29 cellular contexts compared by ENCODE assay signal in genomic region chr13:25213716-25214115, GRCh38. TPM values are rescaled to one million over a fixed set of nuclear protein-coding genes. Genes with fewer than 3 reads are reported as not detected.
DNase-seq lines count a peak whose midpoint lies in the region; ATAC-seq and TF ChIP-seq lines count a peak whose summit lies in the region.
"Had no signal": no experiment of that assay in that cellular context is flagged by ENCODE, and none has a peak within 500 bp of the region (broad histone marks: within the 10 kb centered on the region; RNA-seq: fewer than 3 reads in every experiment).

No MANE protein-coding gene starts in this region.

- intact Hi-C loops in lower leg skin (cut with DNase I; ENCODE audit: low total_unique reads) (no loop called here), left colon (cut with DNase I, micrococcal nuclease) (no loop called here)

- H3K4me3 ChIP-seq in lower leg skin (ENCODE audit: low read depth, poor library complexity, severe bottlenecking) = no peak overlapping the region
- H3K4me3 ChIP-seq: esophagus muscularis mucosa, MG63 had no signal

- no peaks in the 10 kb centered on the region for H3K4me1 Mint-ChIP-seq in effector memory CD8-positive, alpha-beta T cell (ENCODE audit: low read depth in 2 of 2)
- H3K4me1 Mint-ChIP-seq: activated naive CD4-positive, alpha-beta T cell treated with anti-CD3 and anti-CD28 coated beads, Interleukin-2, amount 10 ng/mL, durations not matched to agents 7 days and 5 days; stimulated activated naive CD8-positive, alpha-beta T cell treated with anti-CD3 and anti-CD28 coated beads, Interleukin-15, amount 100 ng/mL, for 72 hours had no signal

- 56 to 62% methylated on average over 2 of the region's 2 CpGs for WGBS in lower leg skin, 2 donors

- peaks cover 7 to 10% of the 10 kb centered on the region in 2 donors for H3K27me3 Mint-ChIP-seq in effector memory CD8-positive, alpha-beta T cell
- H3K27me3 Mint-ChIP-seq: stimulated activated naive CD8-positive, alpha-beta T cell treated with anti-CD3 and anti-CD28 coated beads, Interleukin-15, amount 100 ng/mL, for 72 hours had no signal

- in situ Hi-C loops in Caki2 (cut with HindIII; ENCODE audit: low pct_unique_long_range_greater_than_20kb, low sequenced_read_pairs) = no loop called here

- peak; percentile 30 for DNase-seq in Caki2 (ENCODE audit: low read depth)
- DNase-seq in HPDE6-E6E7 (ENCODE audit: extremely low spot score) = peak; percentile 17
- DNase-seq in lower leg skin (ENCODE audit: low spot score in 2 of 2) = peak; percentile 37 to 69
- DNase-seq in left colon = no peak
- no peak for DNase-seq in DMS53 treated with DMSO at 0.1 percent for 48 hours (lab: John Stamatoyannopoulos, UW; ENCODE audit: unreplicated experiment)
- DNase-seq in effector memory CD8-positive, alpha-beta T cell = no peak
- DNase-seq: activated CD4-positive, CD25-positive, alpha-beta regulatory T cell; activated naive CD4-positive, alpha-beta T cell treated with anti-CD3 and anti-CD28 coated beads, Interleukin-2, amount 10 ng/mL, durations not matched to agents 7 days and 5 days; activated T-cell treated with anti-CD3 and anti-CD28 coated beads, Interleukin-2, amount 50 U/mL, for 24 hours; DMS79 treated with DMSO at 0.1 percent for 48 hours; H7; MG63; NCI-H1436 treated with DMSO at 0.1 percent for 48 hours; NCI-H774; small intestine; stimulated activated CD4-positive, alpha-beta T cell treated with anti-CD3 and anti-CD28 coated beads, Interleukin-4, amount 100 ng/mL, for 1 hour; stimulated activated naive CD8-positive, alpha-beta T cell treated with anti-CD3 and anti-CD28 coated beads, Interleukin-15, amount 100 ng/mL, for 72 hours had no signal

- H3K4me3 Mint-ChIP-seq in effector memory CD8-positive, alpha-beta T cell = no peak overlapping the region
- H3K4me3 Mint-ChIP-seq: activated naive CD4-positive, alpha-beta T cell treated with anti-CD3 and anti-CD28 coated beads, Interleukin-2, amount 10 ng/mL, durations not matched to agents 7 days and 5 days; activated T-cell treated with anti-CD3 and anti-CD28 coated beads, Interleukin-2, amount 50 U/mL, for 24 hours; mesothelial cell of epicardium; neural crest cell; stimulated activated naive CD8-positive, alpha-beta T cell treated with anti-CD3 and anti-CD28 coated beads, Interleukin-15, amount 100 ng/mL, for 72 hours; T-helper 2 cell treated with Interferon-gamma antibody and Interleukin-4, amounts not matched to agents 5 μg/mL and 100 μg/mL, for 36 hours; type B pancreatic cell had no signal

- H3K27ac ChIP-seq in cingulate gyrus (ENCODE audit: low read depth, low read length) = peak overlapping the region; percentile 32
- H3K27ac ChIP-seq: esophagus muscularis mucosa had no signal

- H3K9me3 Mint-ChIP-seq in effector memory CD8-positive, alpha-beta T cell = no peaks in the 10 kb centered on the region
- H3K9me3 Mint-ChIP-seq: activated naive CD4-positive, alpha-beta T cell treated with anti-CD3 and anti-CD28 coated beads, Interleukin-2, amount 10 ng/mL, durations not matched to agents 7 days and 5 days; activated T-cell treated with anti-CD3 and anti-CD28 coated beads, Interleukin-2, amount 50 U/mL, for 24 hours; mesothelial cell of epicardium; neural crest cell; stimulated activated naive CD8-positive, alpha-beta T cell treated with anti-CD3 and anti-CD28 coated beads, Interleukin-15, amount 100 ng/mL, for 72 hours; T-helper 2 cell treated with Interferon-gamma antibody and Interleukin-4, amounts not matched to agents 5 μg/mL and 100 μg/mL, for 36 hours; type B pancreatic cell had no signal

- H3K36me3 Mint-ChIP-seq in effector memory CD8-positive, alpha-beta T cell (ENCODE audit: insufficient read depth) = no peaks in the 10 kb centered on the region
- H3K36me3 Mint-ChIP-seq: activated naive CD4-positive, alpha-beta T cell treated with anti-CD3 and anti-CD28 coated beads, Interleukin-2, amount 10 ng/mL, durations not matched to agents 7 days and 5 days; mesothelial cell of epicardium; type B pancreatic cell had no signal

- TF ChIP-seq CTCF in lower leg skin (IDR thresholded peaks at IDR 0.05) = no peak

- TF ChIP-seq POLR2A in lower leg skin (IDR thresholded peaks at IDR 0.05) = no peak

- no peak overlapping the region for H3K27ac Mint-ChIP-seq in effector memory CD8-positive, alpha-beta T cell
- H3K27ac Mint-ChIP-seq: activated naive CD4-positive, alpha-beta T cell treated with anti-CD3 and anti-CD28 coated beads, Interleukin-2, amount 10 ng/mL, durations not matched to agents 7 days and 5 days; activated T-cell treated with anti-CD3 and anti-CD28 coated beads, Interleukin-2, amount 50 U/mL, for 24 hours; mesothelial cell of epicardium; progenitor cell of endocrine pancreas; stimulated activated naive CD8-positive, alpha-beta T cell treated with anti-CD3 and anti-CD28 coated beads, Interleukin-15, amount 100 ng/mL, for 72 hours; T-helper 2 cell treated with Interferon-gamma antibody and Interleukin-4, amounts not matched to agents 5 μg/mL and 100 μg/mL, for 36 hours; type B pancreatic cell had no signal

- ATAC-seq in HG03095 (IDR thresholded peaks at IDR 0.05; ENCODE audit: unreplicated experiment) = no peak
- ATAC-seq in left colon = no peak
- ATAC-seq in effector memory CD8-positive, alpha-beta T cell (replicated peaks) = no peak
- ATAC-seq: HepG2; Panc1; SK-N-SH treated with all-trans-retinoic acid at 6 μM for 48 hours; stimulated activated naive CD8-positive, alpha-beta T cell treated with anti-CD3 and anti-CD28 coated beads, Interleukin-15, amount 100 ng/mL, for 72 hours had no signal

RNA-seq across cellular contexts. Expression of gene AMER2, which starts 41.6 kb away (rescaled TPM):
- not detected in 2 replicates for total RNA-seq in Caki2 (2014; rRNA removed; shearing (Covaris generic); ENCODE audit: low replicate concordance)
- under 1 TPM in 3 of 4 donors, not detected in 1; 0.08 to 0.20 (median 0.13) TPM for total RNA-seq in lower leg skin
- under 1 TPM in 1 of 2 donors, not detected in 1; 0.08 TPM for total RNA-seq in left colon
- total RNA-seq: cardiac septum, HepG2 had no signal

Comparison
In these comparisons a context has a peak if more than half of its experiments do, and no peak if none do; other contexts are left out.
1. DNase-seq: peak in Caki2 (single experiment), HPDE6-E6E7 (single experiment) and lower leg skin (2 of 2); none in left colon (0 of 2), DMS53 treated with DMSO at 0.1 percent for 48 hours (single experiment) and effector memory CD8-positive, alpha-beta T cell (0 of 3).